1 cellular context compared by ENCODE assay signal in genomic region chr2:112726487-112727190, GRCh38.
A peak's percentile ranks its signal among the peaks of the same experiment; 100 is the strongest.
TF ChIP-seq lines count a peak whose summit lies in the region.

No MANE protein-coding gene starts in this region.

TF ChIP-seq in K562, 482 proteins besides CTCF, POLR2A, EP300 and RAD21 (continued from another document):
- TF ChIP-seq ZNF592 (IDR thresholded peaks at IDR 0.05) (peak; percentile 70), ARID2 (IDR thresholded peaks at IDR 0.05) (peak; percentile 96), ETS2 (tag; IDR thresholded peaks at IDR 0.05; ENCODE audit: borderline replicate concordance, poor library complexity, severe bottlenecking) (no peak), ZNF518B (CRISPR knock-in tag; IDR thresholded peaks at IDR 0.05) (no peak), ATF7 (IDR thresholded peaks at IDR 0.05) (peak; percentile 36; the same call in 1 of the 2 replicates), PHF8 (IDR thresholded peaks at IDR 0.05; ENCODE audit: borderline replicate concordance, low read length) (no peak), MTF1 (CRISPR knock-in tag; IDR thresholded peaks at IDR 0.05; ENCODE audit: borderline replicate concordance) (no peak), FOXP1 (CRISPR knock-in tag; IDR thresholded peaks at IDR 0.05) (no peak), ESRRA (IDR thresholded peaks at IDR 0.05; ENCODE audit: borderline replicate concordance, low read depth) (peak; percentile 35; the same call in 1 of the 2 replicates), MYC (IDR thresholded peaks at IDR 0.05; ENCODE audit: low read depth, low read length) (peak; percentile 74), MYC (CRISPR knock-in tag; IDR thresholded peaks at IDR 0.05; ENCODE audit: borderline replicate concordance, low read depth) (peak; percentile 32; the same call in 1 of the 2 replicates), MTA3 (IDR thresholded peaks at IDR 0.05; ENCODE audit: borderline replicate concordance) (peak; percentile 62; the same call in 1 of the 2 replicates), BDP1 (IDR thresholded peaks at IDR 0.05; ENCODE audit: insufficient read depth, insufficient read length) (no peak), AFF4 (CRISPR knock-in tag; IDR thresholded peaks at IDR 0.05) (0 out of 2 replicates have a peak, but pooled peaks have one; percentile 61), ZNF408 (CRISPR knock-in tag; IDR thresholded peaks at IDR 0.05; ENCODE audit: low read depth) (no peak), DIDO1 (tag; IDR thresholded peaks at IDR 0.05; ENCODE audit: low read depth) (no peak), MYBL2 (IDR thresholded peaks at IDR 0.05; ENCODE audit: low read depth) (no peak), MYBL2 (CRISPR knock-in tag; IDR thresholded peaks at IDR 0.05; ENCODE audit: borderline replicate concordance) (no peak), CBFA2T2 (conservative IDR thresholded peaks at IDR 0.05) (no peak), RNF219 (CRISPR knock-in tag; IDR thresholded peaks at IDR 0.05) (no peak), CC2D1A (IDR thresholded peaks at IDR 0.05) (peak; percentile 91), CTCFL (IDR thresholded peaks at IDR 0.05; ENCODE audit: borderline replicate concordance, insufficient read depth, low read depth, low read length, poor library complexity, severe bottlenecking) (peak; percentile 17), ZNF444 (CRISPR knock-in tag; IDR thresholded peaks at IDR 0.05) (no peak), ARID1B (IDR thresholded peaks at IDR 0.05) (no peak), ZNF124 (CRISPR knock-in tag; IDR thresholded peaks at IDR 0.05) (no peak), PTRF (tag; IDR thresholded peaks at IDR 0.05) (no peak), CREM (IDR thresholded peaks at IDR 0.05; ENCODE audit: low read depth) (0 out of 2 replicates have a peak, but pooled peaks have one; percentile 7), GMEB1 (CRISPR knock-in tag; IDR thresholded peaks at IDR 0.05) (no peak), ZNF274 (IDR thresholded peaks at IDR 0.05; ENCODE audit: borderline replicate concordance, low read depth, low read length) (no peak), CHD1 (IDR thresholded peaks at IDR 0.05; ENCODE audit: low read length) (no peak), ZBTB1 (CRISPR knock-in tag; IDR thresholded peaks at IDR 0.05; ENCODE audit: borderline replicate concordance, low read depth) (0 out of 2 replicates have a peak, but pooled peaks have one; percentile 13), KDM5B (IDR thresholded peaks at IDR 0.05; ENCODE audit: insufficient replicate concordance, low read depth, low read length) (peak; percentile 1), RBM39 (optimal IDR thresholded peaks at IDR 0.05; ENCODE audit: low read depth, low read length) (peak; percentile 81), MYNN (IDR thresholded peaks at IDR 0.05) (peak; percentile 68; the same call in 1 of the 2 replicates), MYNN (CRISPR knock-in tag; IDR thresholded peaks at IDR 0.05) (no peak), ZBTB33 (CRISPR knock-in tag; IDR thresholded peaks at IDR 0.05) (no peak), CREB1 (IDR thresholded peaks at IDR 0.05) (no peak), CREB1 (CRISPR knock-in tag; IDR thresholded peaks at IDR 0.05) (0 out of 2 replicates have a peak, but pooled peaks have one; percentile 39), SPI1 (IDR thresholded peaks at IDR 0.05; ENCODE audit: borderline replicate concordance, low read depth, low read length) (peak; percentile 70), KLF10 (CRISPR knock-in tag; IDR thresholded peaks at IDR 0.05) (no peak), HDAC2 (IDR thresholded peaks at IDR 0.05) (no peak), MIER1 (IDR thresholded peaks at IDR 0.05; ENCODE audit: low read depth) (no peak)
TF ChIP-seq in K562: peak in this region for 61.
